ENCODE assay signal across 8 cellular contexts in the genomic region with DNA sequence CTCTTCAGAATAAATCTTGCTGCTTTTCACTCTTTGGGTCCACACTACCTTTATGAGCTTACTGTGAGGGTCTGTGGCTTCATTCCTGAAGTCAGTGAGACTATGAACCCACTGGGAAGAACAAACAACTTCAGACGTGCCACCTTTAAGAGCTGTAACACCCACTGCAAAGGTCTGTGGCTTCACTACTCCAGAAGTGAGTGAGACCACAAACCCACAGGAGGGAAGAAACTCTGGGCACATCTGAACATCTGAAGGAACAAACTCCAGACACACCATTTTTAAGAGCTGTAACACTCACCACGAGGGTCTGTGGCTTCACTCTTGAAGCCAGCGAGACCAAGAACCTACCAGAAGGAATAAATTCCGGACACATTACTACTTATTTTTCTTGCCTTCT.
"Had no signal": no experiment of that assay in that cellular context is flagged by ENCODE, and none has a peak within 500 bp of the region (broad histone marks: within the 10 kb centered on the region; RNA-seq: fewer than 3 reads in every experiment).

No MANE protein-coding gene starts in this region.

- H3K27ac ChIP-seq: HL-60, KMS-11 had no signal

- H3K4me3 ChIP-seq: K562 had no signal

- H3K27ac Mint-ChIP-seq: IgD-negative memory B cell had no signal

- H3K36me3 Mint-ChIP-seq: IgD-negative memory B cell had no signal

- H3K4me3 Mint-ChIP-seq: IgD-negative memory B cell had no signal

- DNase-seq: IMR-90, KBM-7, KG1 had no signal

- H3K9ac ChIP-seq: KMS-11 had no signal

- H3K27me3 Mint-ChIP-seq: IgD-negative memory B cell had no signal

- H3K4me2 ChIP-seq: KMS-11 had no signal

- H3K4me1 Mint-ChIP-seq: IgD-negative memory B cell had no signal

- ATAC-seq: HepG2, K562 had no signal
